ENCODE assay signal across 9 cellular contexts in the genomic region with DNA sequence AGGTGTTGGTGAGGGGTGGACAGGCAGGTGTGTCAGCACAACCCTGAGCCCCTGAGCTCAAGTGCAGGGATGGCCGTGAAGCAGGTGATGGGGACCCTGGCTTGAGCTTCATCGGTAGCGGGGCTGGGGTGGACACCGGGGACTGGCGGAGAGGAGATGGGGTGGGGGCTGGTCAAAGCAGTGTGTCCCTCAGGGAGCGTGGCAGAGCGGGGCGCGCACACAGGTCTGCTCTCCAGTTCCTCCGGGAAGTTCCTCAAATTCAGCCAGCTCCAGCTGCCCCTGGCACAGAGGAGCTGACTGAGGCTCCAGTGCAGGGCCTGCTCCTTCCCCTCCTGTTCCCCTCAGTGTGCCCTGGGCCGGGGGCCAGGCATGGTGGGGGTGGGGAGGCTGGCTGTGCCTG. TPM values are rescaled to one million over a fixed set of nuclear protein-coding genes. Genes with fewer than 3 reads are reported as not detected.
DNase-seq lines count a peak whose midpoint lies in the region; ATAC-seq, FAIRE-seq and TF ChIP-seq lines count a peak whose summit lies in the region.
"Not testable (repeated sequence)": the region's sequence is repeated elsewhere in the genome, so short reads cannot be mapped to it uniquely, and the experiment has no call there.
"Had no signal": no experiment of that assay in that cellular context is flagged by ENCODE, and none has a peak within 500 bp of the region (broad histone marks: within the 10 kb centered on the region; RNA-seq: fewer than 3 reads in every experiment).

No MANE protein-coding gene starts in this region.

- H4K20me1 ChIP-seq in K562 (replicated peaks; ENCODE audit: control insufficient read depth, insufficient read depth, low read length), result not testable (repeated sequence)

- intact Hi-C loops in Panc1 (cut with micrococcal nuclease; ENCODE audit: unreplicated experiment); K562 (cut with micrococcal nuclease); left ventricle myocardium superior (cut with micrococcal nuclease); kidney (cut with DNase I); posterior vena cava (cut with DNase I); sigmoid colon (cut with DNase I); upper lobe of right lung (cut with DNase I): not testable (repeated sequence)

- not testable (repeated sequence) for H3K4me3 Mint-ChIP-seq in stimulated activated naive CD8-positive, alpha-beta T cell treated with anti-CD3 and anti-CD28 coated beads, Interleukin-15, amount 100 ng/mL, for 72 hours

- POLR2A ChIA-PET in Panc1 (lab: Charles Lee); K562 (lab: Yijun Ruan, JAX): not testable (repeated sequence)

- not testable (repeated sequence) for H3K4me1 Mint-ChIP-seq in stimulated activated naive CD8-positive, alpha-beta T cell treated with anti-CD3 and anti-CD28 coated beads, Interleukin-15, amount 100 ng/mL, for 72 hours

- BruUV-seq in Panc1 (replicated peaks; lab: Mats Ljungman, UMichigan); K562 (replicated peaks; lab: Mats Ljungman, UMichigan): not testable (repeated sequence)

- 0 out of 2 replicates have a peak, but pooled peaks have one; percentile 29 for ATAC-seq in Panc1
- ATAC-seq in K562, result peak; percentile 4; the same call in 2 of the 3 replicates
- not testable (repeated sequence) for ATAC-seq in left ventricle myocardium superior, upper lobe of right lung
- peak; percentile 21 for ATAC-seq in stimulated activated naive CD8-positive, alpha-beta T cell treated with anti-CD3 and anti-CD28 coated beads, Interleukin-15, amount 100 ng/mL, for 72 hours

- H3K27ac ChIP-seq in Panc1 (ENCODE audit: low read length); K562 (ENCODE audit: extremely low read depth, low read depth, low read length); kidney (ENCODE audit: low read depth in 2 of 2, low read length in 2 of 2); sigmoid colon; upper lobe of right lung: not testable (repeated sequence)

- not testable (repeated sequence) for H3K9me3 Mint-ChIP-seq in stimulated activated naive CD8-positive, alpha-beta T cell treated with anti-CD3 and anti-CD28 coated beads, Interleukin-15, amount 100 ng/mL, for 72 hours

- TF ChIP-seq POLR2A in K562 (conservative IDR thresholded peaks at IDR 0.05); sigmoid colon (IDR thresholded peaks at IDR 0.05): not testable (repeated sequence)

- TF ChIP-seq EP300 in K562 (IDR thresholded peaks at IDR 0.05; ENCODE audit: low read length); sigmoid colon (IDR thresholded peaks at IDR 0.05): not testable (repeated sequence)

- TF ChIP-seq RAD21 in K562 (CRISPR knock-in tag; conservative IDR thresholded peaks at IDR 0.05 in 1 of 2, IDR thresholded peaks at IDR 0.05 in 1 of 2), result not testable (repeated sequence)

- H3K9me1 ChIP-seq in K562 (ENCODE audit: control insufficient read depth, insufficient read depth, low read length), result not testable (repeated sequence)

- not testable (repeated sequence) for H3K27me3 Mint-ChIP-seq in stimulated activated naive CD8-positive, alpha-beta T cell treated with anti-CD3 and anti-CD28 coated beads, Interleukin-15, amount 100 ng/mL, for 72 hours

- H3K27ac Mint-ChIP-seq in stimulated activated naive CD8-positive, alpha-beta T cell treated with anti-CD3 and anti-CD28 coated beads, Interleukin-15, amount 100 ng/mL, for 72 hours, result not testable (repeated sequence)

- 30% methylated on average over 8 of the region's 11 CpGs for WGBS in K562 (ENCODE audit: insufficient coverage, low coverage, missing lambda C conversion rate)
- 81 to 85% methylated on average over 8 to 10 of the region's 11 CpGs for WGBS in sigmoid colon, 2 donors

- H3K36me3 ChIP-seq in Panc1 (ENCODE audit: control insufficient read depth, insufficient read depth, low read length); K562 (ENCODE audit: control insufficient read depth, insufficient read depth, low read length); kidney (ENCODE audit: control insufficient read depth in 1 of 2, insufficient read depth in 2 of 2, low read length in 2 of 2); sigmoid colon; upper lobe of right lung: not testable (repeated sequence)

- not testable (repeated sequence) for TF ChIP-seq CTCF in Panc1 (IDR thresholded peaks at IDR 0.05); K562 (IDR thresholded peaks at IDR 0.05 in 2 of 3, conservative IDR thresholded peaks at IDR 0.05 in 1 of 3; ENCODE audit: insufficient read depth in 2 of 3, low read depth in 1 of 3, low read length in 3 of 3); kidney (IDR thresholded peaks at IDR 0.05; ENCODE audit: borderline replicate concordance, extremely low read depth, insufficient read depth); sigmoid colon (IDR thresholded peaks at IDR 0.05); upper lobe of right lung (IDR thresholded peaks at IDR 0.05)

- not testable (repeated sequence) for H3K79me2 ChIP-seq in K562 (ENCODE audit: control insufficient read depth, insufficient read depth, low read length)

- not testable (repeated sequence) for H3K9ac ChIP-seq in K562 (ENCODE audit: insufficient read depth in 1 of 2, low read depth in 2 of 2, low read length in 2 of 2); kidney (ENCODE audit: low read length in 2 of 2)

- H2AFZ ChIP-seq in K562 (ENCODE audit: low read depth, low read length), result not testable (repeated sequence)

- H3K27me3 ChIP-seq in Panc1 (ENCODE audit: control insufficient read depth, insufficient read depth, low read length); K562 (ENCODE audit: control insufficient read depth in 2 of 2, insufficient read depth in 2 of 2, low read length in 2 of 2); sigmoid colon; upper lobe of right lung: not testable (repeated sequence)

- not testable (repeated sequence) for H3K9me3 ChIP-seq in Panc1 (ENCODE audit: control insufficient read depth, insufficient read depth, low read depth, low read length); K562 (replicated peaks; ENCODE audit: control insufficient read depth, insufficient read depth, low read depth, low read length); kidney (ENCODE audit: control insufficient read depth in 1 of 2, low read length in 2 of 2); sigmoid colon; upper lobe of right lung

- in situ Hi-C loops in Panc1 (cut with HindIII; ENCODE audit: low pct_unique_long_range_greater_than_20kb, low sequenced_read_pairs); K562 (cut with MboI): not testable (repeated sequence)

- H3K4me2 ChIP-seq in K562 (ENCODE audit: insufficient read depth, low read length), result not testable (repeated sequence)

- H3K4me1 ChIP-seq in Panc1 (ENCODE audit: control insufficient read depth, insufficient read depth, low read length); K562 (replicated peaks in 1 of 2; ENCODE audit: control insufficient read depth in 2 of 2, insufficient read depth in 2 of 2, low read length in 2 of 2); kidney (ENCODE audit: control insufficient read depth in 1 of 2, insufficient read depth in 1 of 2, low read depth in 1 of 2, low read length in 2 of 2); sigmoid colon; upper lobe of right lung: not testable (repeated sequence)

- CTCF ChIA-PET in Panc1 (lab: Charles Lee); K562 (lab: Yijun Ruan, JAX; ENCODE audit: low intra/inter-chr PET ratio): not testable (repeated sequence)

- FAIRE-seq in K562 (lab: Jason Lieb, UNC); kidney (lab: Jason Lieb, UNC): not testable (repeated sequence)

- not testable (repeated sequence) for DNase-seq in Panc1 (ENCODE audit: low read depth, low spot score); K562 (ENCODE audit: extremely low read depth in 1 of 4, low spot score in 3 of 4); stimulated activated naive CD8-positive, alpha-beta T cell treated with anti-CD3 and anti-CD28 coated beads, Interleukin-15, amount 100 ng/mL, for 72 hours
- peak; percentile 14 for DNase-seq in left ventricle myocardium superior
- peak; percentile 45 for DNase-seq in kidney
- peak; percentile 58 for DNase-seq in posterior vena cava (ENCODE audit: low spot score)
- peak; percentile 26 for DNase-seq in sigmoid colon
- DNase-seq in upper lobe of right lung, result peak; percentile 35

- not testable (repeated sequence) for H3K4me3 ChIP-seq in Panc1 (ENCODE audit: low read depth in 2 of 2, low read length in 2 of 2); K562; kidney (ENCODE audit: low read length in 2 of 2); sigmoid colon; upper lobe of right lung

RNA-seq across cellular contexts. Expression of gene RIMBP3B, which starts 19.7 kb away (rescaled TPM):
- total RNA-seq in Panc1 (2021; ENCODE audit: unreplicated experiment) (0.54 TPM), K562 (2014; rRNA removed) (0.14 and 0.37 TPM in 2 replicates), K562 (2014; rRNA removed; fragmentation: Illumina TruSeq; extraction: Trizol) (0.18 and 0.19 TPM in 2 replicates), K562 (2015; rRNA removed; fragmentation: Illumina TruSeq; extraction: Trizol) (0.23 and 0.29 TPM in 2 replicates), K562 (2021) (0.55 and 0.78 TPM in 2 replicates), left ventricle myocardium superior (0.05 TPM), kidney (0.16 TPM), posterior vena cava (under 1 TPM; 0.19 to 0.42 TPM), sigmoid colon (not detected), upper lobe of right lung (0.09 TPM)
- polyA plus RNA-seq in Panc1 (2012; ENCODE audit: insufficient read length), result not detected
- 0.60 TPM in 1 of 2 replicates, not detected in the other for total RNA-seq in K562 (2011; cell fraction: chromatin; rRNA removed; ENCODE audit: low replicate concordance)
- total RNA-seq in K562 (2011; cell fraction: nucleolus; rRNA removed), result 0.13 and 1.0 TPM in 2 replicates
- 0.29 and 0.46 TPM in 2 replicates for total RNA-seq in K562 (2011; cell fraction: nucleoplasm; rRNA removed)
- polyA plus RNA-seq in K562 (2011; rRNA removed) (0.03 and 0.16 TPM in 2 replicates), K562 (2014; fragmentation: Illumina TruSeq; extraction: Trizol) (0.14 and 0.24 TPM in 2 replicates), K562 (2014; fragmentation: Nextera tagmentation; extraction: Ambion mirVana) (under 1 TPM in 1 of 2 experiments, not detected in 1; 0.01 TPM), K562 (2014; rRNA removed) (0.08 and 0.18 TPM in 2 replicates), kidney (ENCODE audit: insufficient read depth, low read depth, low replicate concordance) (not detected), sigmoid colon (under 1 TPM in 1 of 3 donors, not detected in 2; 0.25 TPM)
- polyA plus RNA-seq in K562 (2011; cell fraction: cytosol; rRNA removed), result 0.06 and 0.13 TPM in 2 replicates
- polyA plus RNA-seq in K562 (2011; cell fraction: nucleus; rRNA removed), result 0.08 and 0.18 TPM in 2 replicates
- 0.43 and 1.1 TPM in 2 replicates for polyA plus RNA-seq in K562 (2012)
- 0.32 and 0.36 TPM in 2 replicates for polyA minus RNA-seq in K562 (2011; rRNA and poly(A)+ RNA removed)
- polyA minus RNA-seq in K562 (2011; cell fraction: cytosol; rRNA and poly(A)+ RNA removed), result 0.29 TPM in 1 of 2 replicates, not detected in the other
- 0.13 and 0.44 TPM in 2 replicates for polyA minus RNA-seq in K562 (2011; cell fraction: nucleus; rRNA and poly(A)+ RNA removed)
- total RNA-seq: CD4-positive, CD25-positive, alpha-beta regulatory T cell had no signal

RNA-seq across cellular contexts. Expression of gene HIC2, which starts 53.4 kb away (rescaled TPM):
- 7.3 TPM for total RNA-seq in Panc1 (2021; ENCODE audit: unreplicated experiment)
- 4.0 TPM for polyA plus RNA-seq in Panc1 (2012; ENCODE audit: insufficient read length)
- 56.9 and 123 TPM in 2 replicates for total RNA-seq in K562 (2011; cell fraction: chromatin; rRNA removed; ENCODE audit: low replicate concordance)
- total RNA-seq in K562 (2011; cell fraction: nucleolus; rRNA removed), result 77.2 and 88.6 TPM in 2 replicates
- 64.3 and 67.2 TPM in 2 replicates for total RNA-seq in K562 (2011; cell fraction: nucleoplasm; rRNA removed)
- 68.3 and 85.5 TPM in 2 replicates for total RNA-seq in K562 (2014; rRNA removed)
- total RNA-seq in K562 (2014; rRNA removed; fragmentation: Illumina TruSeq; extraction: Trizol), result 25.5 and 25.6 TPM in 2 replicates
- 51.0 and 51.9 TPM in 2 replicates for total RNA-seq in K562 (2015; rRNA removed; fragmentation: Illumina TruSeq; extraction: Trizol)
- total RNA-seq in K562 (2021), result 104 and 117 TPM in 2 replicates
- 19.7 and 20.7 TPM in 2 replicates for polyA plus RNA-seq in K562 (2011; rRNA removed)
- 25.5 and 39.2 TPM in 2 replicates for polyA plus RNA-seq in K562 (2011; cell fraction: cytosol; rRNA removed)
- polyA plus RNA-seq in K562 (2011; cell fraction: nucleus; rRNA removed), result 39.9 and 64.1 TPM in 2 replicates
- 40.2 and 58.7 TPM in 2 replicates for polyA plus RNA-seq in K562 (2012)
- polyA plus RNA-seq in K562 (2014; fragmentation: Illumina TruSeq; extraction: Trizol), result 35.5 and 50.6 TPM in 2 replicates
- 1 to 10 TPM; 1.7 to 2.6 TPM for polyA plus RNA-seq in K562 (2014; fragmentation: Nextera tagmentation; extraction: Ambion mirVana)
- polyA plus RNA-seq in K562 (2014; rRNA removed), result 40.8 and 41.4 TPM in 2 replicates
- 20.9 and 37.6 TPM in 2 replicates for polyA minus RNA-seq in K562 (2011; rRNA and poly(A)+ RNA removed)
- polyA minus RNA-seq in K562 (2011; cell fraction: cytosol; rRNA and poly(A)+ RNA removed), result 47.0 and 61.2 TPM in 2 replicates
- 31.5 and 40.1 TPM in 2 replicates for polyA minus RNA-seq in K562 (2011; cell fraction: nucleus; rRNA and poly(A)+ RNA removed)
- total RNA-seq in left ventricle myocardium superior, result 1.2 TPM
- total RNA-seq in kidney, result 4.2 TPM
- 1.4 TPM for polyA plus RNA-seq in kidney (ENCODE audit: insufficient read depth, low read depth, low replicate concordance)
- 1 to 10 TPM; 3.3 to 3.8 TPM for total RNA-seq in posterior vena cava
- 1 to 10 TPM; 2.1 to 4.2 (median 2.7) TPM for total RNA-seq in sigmoid colon
- polyA plus RNA-seq in sigmoid colon, result 1 to 10 TPM; 1.2 to 3.5 (median 1.4) TPM
- 5.1 TPM for total RNA-seq in upper lobe of right lung
